In the genomic region with DNA sequence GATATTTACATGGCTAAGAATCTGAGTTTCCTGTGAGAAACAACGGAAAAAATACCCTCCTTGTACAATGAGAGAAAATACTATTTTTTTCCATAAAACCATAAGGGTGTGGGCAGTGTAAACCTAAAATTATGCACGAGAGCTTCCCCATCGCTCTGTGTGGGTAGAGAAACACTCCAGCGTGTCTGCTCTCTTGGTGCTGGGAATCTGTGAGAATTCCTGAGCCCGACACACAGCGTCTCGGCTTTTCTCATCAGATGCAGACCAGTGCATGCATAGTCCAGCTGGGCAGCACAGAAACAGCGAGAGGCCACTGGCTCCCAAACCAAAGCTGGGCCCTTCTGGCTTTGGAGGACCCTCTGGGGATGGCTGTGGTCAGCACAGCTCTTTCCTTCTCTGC, we compare ENCODE assay signal across 29 cellular contexts. TPM values are rescaled to one million over a fixed set of nuclear protein-coding genes. Genes with fewer than 3 reads are reported as not detected.
"Had no signal": no experiment of that assay in that cellular context is flagged by ENCODE, and none has a peak within 500 bp of the region (broad histone marks: within the 10 kb centered on the region; RNA-seq: fewer than 3 reads in every experiment).

No MANE protein-coding gene starts in this region.

- ATAC-seq: activated naive CD8-positive, alpha-beta T cell treated with anti-CD3 and anti-CD28 coated beads, Interleukin-2, amount 50 U/mL, for 24 hours; esophagus mucosa; T-helper 17 cell had no signal

- H3K36me3 ChIP-seq: adrenal gland, breast epithelium, cardiac muscle cell had no signal

- H3K4me1 Mint-ChIP-seq: activated CD4-positive, alpha-beta memory T cell treated with anti-CD3 and anti-CD28 coated beads, Interleukin-2, amount 10 ng/mL, durations not matched to agents 7 days and 5 days; activated CD4-positive, alpha-beta T cell treated with anti-CD3 and anti-CD28 coated beads, Interleukin-2, amount 10 ng/mL, durations not matched to agents 7 days and 5 days; activated naive CD4-positive, alpha-beta T cell treated with anti-CD3 and anti-CD28 coated beads, Interleukin-2, amount 50 U/mL, for 24 hours; activated naive CD8-positive, alpha-beta T cell treated with anti-CD3 and anti-CD28 coated beads for 36 hours; activated naive CD8-positive, alpha-beta T cell treated with anti-CD3 and anti-CD28 coated beads, Interleukin-2, amount 50 U/mL, for 24 hours; brain; T-helper 17 cell had no signal

- H3K27ac Mint-ChIP-seq: activated CD4-positive, alpha-beta memory T cell treated with anti-CD3 and anti-CD28 coated beads, Interleukin-2, amount 10 ng/mL, durations not matched to agents 7 days and 5 days; activated CD4-positive, alpha-beta T cell treated with anti-CD3 and anti-CD28 coated beads, Interleukin-2, amount 10 ng/mL, durations not matched to agents 7 days and 5 days; activated naive CD4-positive, alpha-beta T cell treated with anti-CD3 and anti-CD28 coated beads for 36 hours; activated naive CD8-positive, alpha-beta T cell treated with anti-CD3 and anti-CD28 coated beads for 36 hours; activated naive CD8-positive, alpha-beta T cell treated with anti-CD3 and anti-CD28 coated beads, Interleukin-2, amount 50 U/mL, for 24 hours; activated T-helper 1 cell treated with anti-CD3 and anti-CD28 coated beads, Interleukin-12 subunit alpha, Interleukin-12 subunit beta, Interleukin-2, Interleukin-4 antibody, amounts not matched to agents 30 ng/mL and 10 ng/mL and 1 ng/mL, durations not matched to agents 14 hours and 24 hours and 36 hours; activated T-helper 2 cell treated with anti-CD3 and anti-CD28 coated beads, Interferon-gamma antibody, Interleukin-2, Interleukin-4, amounts not matched to agents 10 μg/mL and 5 μg/mL and 100 μg/mL, durations not matched to agents 14 hours and 24 hours and 36 hours; brain; dendritic cell treated with granulocyte-macrophage colony-stimulating factor and Interleukin-4, amounts not matched to agents 40 ng/mL and 50 ng/mL, for 4 days; endodermal cell; T-helper 17 cell had no signal

- H3K27ac ChIP-seq: adrenal gland, breast epithelium, cardiac muscle cell, coronary artery had no signal

- H3K9me3 ChIP-seq: adrenal gland, breast epithelium had no signal

- H3K9me3 Mint-ChIP-seq: activated CD4-positive, alpha-beta memory T cell treated with anti-CD3 and anti-CD28 coated beads, Interleukin-2, amount 10 ng/mL, durations not matched to agents 7 days and 5 days; activated CD4-positive, alpha-beta T cell treated with anti-CD3 and anti-CD28 coated beads, Interleukin-2, amount 10 ng/mL, durations not matched to agents 7 days and 5 days; activated naive CD4-positive, alpha-beta T cell treated with anti-CD3 and anti-CD28 coated beads for 36 hours; activated naive CD4-positive, alpha-beta T cell treated with anti-CD3 and anti-CD28 coated beads, Interleukin-2, amount 50 U/mL, for 24 hours; activated naive CD8-positive, alpha-beta T cell treated with anti-CD3 and anti-CD28 coated beads for 36 hours; activated naive CD8-positive, alpha-beta T cell treated with anti-CD3 and anti-CD28 coated beads, Interleukin-2, amount 50 U/mL, for 24 hours; activated T-helper 1 cell treated with anti-CD3 and anti-CD28 coated beads, Interleukin-12 subunit alpha, Interleukin-12 subunit beta, Interleukin-2, Interleukin-4 antibody, amounts not matched to agents 30 ng/mL and 10 ng/mL and 1 ng/mL, durations not matched to agents 14 hours and 24 hours and 36 hours; activated T-helper 2 cell treated with anti-CD3 and anti-CD28 coated beads, Interferon-gamma antibody, Interleukin-2, Interleukin-4, amounts not matched to agents 10 μg/mL and 5 μg/mL and 100 μg/mL, durations not matched to agents 14 hours and 24 hours and 36 hours; dendritic cell treated with granulocyte-macrophage colony-stimulating factor and Interleukin-4, amounts not matched to agents 40 ng/mL and 50 ng/mL, for 4 days; endodermal cell had no signal

- FAIRE-seq: frontal cortex had no signal

- H3K27me3 ChIP-seq: breast epithelium, cardiac muscle cell, dorsolateral prefrontal cortex had no signal

- H3K4me3 ChIP-seq: adrenal gland, breast epithelium, cardiac muscle cell, coronary artery had no signal

- H3K36me3 Mint-ChIP-seq: activated naive CD4-positive, alpha-beta T cell treated with anti-CD3 and anti-CD28 coated beads, Interleukin-2, amount 50 U/mL, for 24 hours; activated naive CD8-positive, alpha-beta T cell treated with anti-CD3 and anti-CD28 coated beads for 36 hours; brain had no signal

- H3K4me3 Mint-ChIP-seq: activated CD4-positive, alpha-beta memory T cell treated with anti-CD3 and anti-CD28 coated beads, Interleukin-2, amount 10 ng/mL, durations not matched to agents 7 days and 5 days; activated CD4-positive, alpha-beta T cell treated with anti-CD3 and anti-CD28 coated beads, Interleukin-2, amount 10 ng/mL, durations not matched to agents 7 days and 5 days; activated naive CD4-positive, alpha-beta T cell treated with anti-CD3 and anti-CD28 coated beads for 36 hours; activated naive CD4-positive, alpha-beta T cell treated with anti-CD3 and anti-CD28 coated beads, Interleukin-2, amount 50 U/mL, for 24 hours; activated naive CD8-positive, alpha-beta T cell treated with anti-CD3 and anti-CD28 coated beads for 36 hours; activated naive CD8-positive, alpha-beta T cell treated with anti-CD3 and anti-CD28 coated beads, Interleukin-2, amount 50 U/mL, for 24 hours; activated T-helper 1 cell treated with anti-CD3 and anti-CD28 coated beads, Interleukin-12 subunit alpha, Interleukin-12 subunit beta, Interleukin-2, Interleukin-4 antibody, amounts not matched to agents 30 ng/mL and 10 ng/mL and 1 ng/mL, durations not matched to agents 14 hours and 24 hours and 36 hours; brain; dendritic cell treated with granulocyte-macrophage colony-stimulating factor and Interleukin-4, amounts not matched to agents 40 ng/mL and 50 ng/mL, for 4 days; endodermal cell; T-helper 17 cell had no signal

- H3K4me1 ChIP-seq: adrenal gland, breast epithelium had no signal

- DNase-seq: activated CD4-positive, alpha-beta memory T cell treated with anti-CD3 and anti-CD28 coated beads, Interleukin-2, amount 10 ng/mL, durations not matched to agents 7 days and 5 days; activated CD4-positive, alpha-beta T cell treated with anti-CD3 and anti-CD28 coated beads for 4 hours; activated CD4-positive, alpha-beta T cell treated with anti-CD3 and anti-CD28 coated beads, Interleukin-2, amount 10 ng/mL, durations not matched to agents 7 days and 5 days; activated CD4-positive, alpha-beta T cell treated with anti-CD3 and anti-CD28 coated beads, Interleukin-2, amount 50 U/mL, for 4 hours; activated CD4-positive, CD25-positive, alpha-beta regulatory T cell; activated CD4-positive, CD25-positive, alpha-beta regulatory T cell treated with anti-CD3 and anti-CD28 coated beads, Interleukin-2, amount 50 U/mL, for 72 hours; activated effector memory CD4-positive, alpha-beta T cell treated with anti-CD3 and anti-CD28 coated beads, Interleukin-2, amount 50 U/mL, for 16 hours; activated naive CD4-positive, alpha-beta T cell treated with anti-CD3 and anti-CD28 coated beads for 36 hours; activated naive CD8-positive, alpha-beta T cell treated with anti-CD3 and anti-CD28 coated beads for 36 hours; activated naive CD8-positive, alpha-beta T cell treated with anti-CD3 and anti-CD28 coated beads, Interleukin-2, amount 50 U/mL, for 24 hours; activated T-cell treated with anti-CD3 and anti-CD28 coated beads, Interleukin-2, amount 50 U/mL, for 48 hours; central memory CD4-positive, alpha-beta T cell; effector memory CD4-positive, alpha-beta T cell; endodermal cell; foreskin fibroblast; T-helper 1 cell; T-helper 17 cell had no signal

RNA-seq across cellular contexts. Expression of a gene that starts 12.0 kb away (rescaled TPM):
- total RNA-seq: activated naive CD8-positive, alpha-beta T cell treated with anti-CD3 and anti-CD28 coated beads for 36 hours; activated T-helper 2 cell treated with anti-CD3 and anti-CD28 coated beads, Interferon-gamma antibody, Interleukin-2, Interleukin-4, amounts not matched to agents 10 μg/mL and 5 μg/mL and 100 μg/mL, durations not matched to agents 14 hours and 24 hours and 36 hours had no signal
- polyA plus RNA-seq: cardiac muscle cell had no signal
